17 cellular contexts compared by ENCODE assay signal in the genomic region with DNA sequence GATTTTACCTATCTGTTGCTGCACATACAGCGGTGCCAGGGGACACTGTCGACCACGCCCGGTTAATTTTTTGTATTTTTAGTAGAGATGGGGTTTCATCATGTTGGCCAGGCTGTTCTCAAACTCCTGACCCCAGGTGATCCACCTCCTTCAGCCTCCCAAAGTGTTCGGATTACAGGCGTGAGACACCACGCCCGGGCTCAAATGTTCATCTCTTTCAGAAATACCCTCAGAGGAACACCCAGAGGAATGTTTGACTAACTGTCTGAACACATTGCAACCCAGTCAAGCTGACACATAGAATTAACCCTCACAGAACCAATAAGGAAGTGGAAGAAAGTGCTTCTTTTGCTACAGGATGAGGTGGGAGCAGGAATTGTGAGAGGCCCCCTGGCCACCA. TPM values are rescaled to one million over a fixed set of nuclear protein-coding genes. Genes with fewer than 3 reads are reported as not detected.
DNase-seq lines count a peak whose midpoint lies in the region; ATAC-seq, FAIRE-seq and TF ChIP-seq lines count a peak whose summit lies in the region.
"Had no signal": no experiment of that assay in that cellular context is flagged by ENCODE, and none has a peak within 500 bp of the region (broad histone marks: within the 10 kb centered on the region; RNA-seq: fewer than 3 reads in every experiment).

No MANE protein-coding gene starts in this region.

- H3K36me3 ChIP-seq in RWPE2 (ENCODE audit: low read depth) = no peaks in the 10 kb centered on the region

- DNase-seq in A549 (ENCODE audit: low read depth in 1 of 2, low spot score in 1 of 2) (peak in 1 of 2 experiments; percentile 44), RWPE2 (ENCODE audit: low spot score) (no peak), kidney tubule cell (ENCODE audit: low spot score) (peak; percentile 20), retina (peak; percentile 39), DMS153 (lab: John Stamatoyannopoulos, UW) (no peak), hepatic stellate cell (ENCODE audit: low spot score) (no peak), GM12891 (ENCODE audit: insufficient read length, low spot score) (no peak)
- DNase-seq: GOT3, Karpas-422, NCI-H1694, NCI-H2081 treated with DMSO at 0.1 percent for 48 hours, NCI-H2171 treated with DMSO at 0.1 percent for 48 hours, NCI-H524 treated with DMSO at 0.1 percent for 48 hours, OCI-M1, Right ventricle myocardium superior had no signal

- FAIRE-seq in A549 (lab: Jason Lieb, UNC) (no peak), GM12891 (lab: Jason Lieb, UNC) (no peak)
- FAIRE-seq: A204.1, GM12878 had no signal

- H3K4me3 ChIP-seq in A549 (no peak overlapping the region), RWPE2 (ENCODE audit: severe bottlenecking) (no peak overlapping the region)
- H3K4me3 ChIP-seq: GM12878 had no signal

- H3K27me3 ChIP-seq in RWPE2 (ENCODE audit: insufficient read depth, poor library complexity, severe bottlenecking) = no peaks in the 10 kb centered on the region

- H3K4me2 ChIP-seq in A549 = peak overlapping the region; percentile 43; the same call in 2 of the 3 replicates

- H3K4me1 ChIP-seq in A549 (peaks cover 23% of the 10 kb centered on the region; the same call in 2 of the 3 replicates), RWPE2 (ENCODE audit: insufficient read depth, poor library complexity, severe bottlenecking) (no peaks in the 10 kb centered on the region)

- H3K9me3 ChIP-seq in A549 (no peaks in the 10 kb centered on the region), RWPE2 (ENCODE audit: severe bottlenecking) (no peaks in the 10 kb centered on the region)

- no peak for TF ChIP-seq EP300 in A549 (IDR thresholded peaks at IDR 0.05)

- WGBS in A549 (ENCODE audit: missing lambda C conversion rate) = 41% methylated on average over 8 of the region's 8 CpGs

- peak; percentile 45 to 71; a peak in 3 of 6 replicates for ATAC-seq in A549
- peak; percentile 78 for ATAC-seq in RWPE2 (ENCODE audit: low read depth)
- ATAC-seq: GM12878 had no signal

- POLR2A ChIA-PET in A549 (lab: Yijun Ruan, JAX) = no interaction called here

- H3K27ac ChIP-seq in A549 = peak overlapping the region; percentile 8 to 42; a peak in 4 of 6 replicates
- no peak overlapping the region for H3K27ac ChIP-seq in RWPE2 (ENCODE audit: poor library complexity, severe bottlenecking)

- CTCF ChIA-PET in A549 (lab: Yijun Ruan, JAX) = interaction anchor here (2.3 to 9.5 kb wide), 2 partner anchors 9 to 241 kb away, joined by 12 to 119 read pairs; no protein-coding TSS in a partner anchor

- no peak for TF ChIP-seq RAD21 in A549 (conservative IDR thresholded peaks at IDR 0.05 in 1 of 2, IDR thresholded peaks at IDR 0.05 in 1 of 2)

- no peak for TF ChIP-seq CTCF in A549 (IDR thresholded peaks at IDR 0.05)
- no peak for TF ChIP-seq CTCF in RWPE2 (IDR thresholded peaks at IDR 0.05; ENCODE audit: poor library complexity, severe bottlenecking)

- no peak for TF ChIP-seq POLR2A in A549 (IDR thresholded peaks at IDR 0.05; ENCODE audit: low read length)
- no peak for TF ChIP-seq POLR2A in GM12891 (IDR thresholded peaks at IDR 0.05; ENCODE audit: low read depth, low read length)

TF ChIP-seq in A549, 52 proteins besides CTCF, POLR2A, EP300 and RAD21:
- TF ChIP-seq, protein P1, sequence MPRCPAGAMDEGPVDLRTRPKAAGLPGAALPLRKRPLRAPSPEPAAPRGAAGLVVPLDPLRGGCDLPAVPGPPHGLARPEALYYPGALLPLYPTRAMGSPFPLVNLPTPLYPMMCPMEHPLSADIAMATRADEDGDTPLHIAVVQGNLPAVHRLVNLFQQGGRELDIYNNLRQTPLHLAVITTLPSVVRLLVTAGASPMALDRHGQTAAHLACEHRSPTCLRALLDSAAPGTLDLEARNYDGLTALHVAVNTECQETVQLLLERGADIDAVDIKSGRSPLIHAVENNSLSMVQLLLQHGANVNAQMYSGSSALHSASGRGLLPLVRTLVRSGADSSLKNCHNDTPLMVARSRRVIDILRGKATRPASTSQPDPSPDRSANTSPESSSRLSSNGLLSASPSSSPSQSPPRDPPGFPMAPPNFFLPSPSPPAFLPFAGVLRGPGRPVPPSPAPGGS (IDR thresholded peaks at IDR 0.05) = no peak
- no peak for TF ChIP-seq TP53 (CRISPR knock-in tag; IDR thresholded peaks at IDR 0.05)

TF ChIP-seq in GM12891, 5 proteins besides CTCF, POLR2A, EP300 and RAD21:
- TF ChIP-seq POLR2AphosphoS5 (IDR thresholded peaks at IDR 0.05; ENCODE audit: low read depth, low read length) (no peak), TAF1 (IDR thresholded peaks at IDR 0.05; ENCODE audit: low read depth, low read length) (no peak), PAX5 (IDR thresholded peaks at IDR 0.05; ENCODE audit: insufficient read depth, low read length, severe bottlenecking) (no peak), POU2F2 (IDR thresholded peaks at IDR 0.05; ENCODE audit: low read depth, low read length) (no peak), SPI1 (IDR thresholded peaks at IDR 0.05; ENCODE audit: low read depth, low read length) (no peak)

RNA-seq across cellular contexts. Expression of gene ETFBKMT, which starts 15.0 kb away (rescaled TPM):
- polyA plus RNA-seq in A549 (2011; rRNA removed) = 1.4 and 1.7 TPM in 2 replicates
- 0.43 and 0.59 TPM in 2 replicates for polyA plus RNA-seq in A549 (2012; cell fraction: cytosol; rRNA removed)
- 0.13 and 0.43 TPM in 2 replicates for polyA plus RNA-seq in A549 (2012; cell fraction: nucleus; rRNA removed)
- 0.63 to 1.1 TPM (median 0.87 TPM) in 3 replicates for polyA plus RNA-seq in A549 (2017; fragmentation: RNase III; extraction: RNeasy Plus Mini Kit Qiagen cat#74134 plus additional on column Dnase treatment)
- polyA minus RNA-seq in A549 (2011; rRNA and poly(A)+ RNA removed) = 1.5 TPM in 2 replicates
- polyA plus RNA-seq in GM12891 (2012; ENCODE audit: low read depth, missing spikeins) = 0.26 TPM

RNA-seq across cellular contexts. Expression of gene DENND5B, which starts 53.6 kb away (rescaled TPM):
- polyA plus RNA-seq in A549 (2011; rRNA removed) (55.2 and 63.2 TPM in 2 replicates), A549 (2017; fragmentation: RNase III; extraction: RNeasy Plus Mini Kit Qiagen cat#74134 plus additional on column Dnase treatment) (14.9 to 15.5 TPM (median 15.3 TPM) in 3 replicates)
- polyA plus RNA-seq in A549 (2012; cell fraction: cytosol; rRNA removed) = 13.2 and 17.1 TPM in 2 replicates
- polyA plus RNA-seq in A549 (2012; cell fraction: nucleus; rRNA removed) = 6.7 and 9.5 TPM in 2 replicates
- polyA minus RNA-seq in A549 (2011; rRNA and poly(A)+ RNA removed) = 58.4 and 60.4 TPM in 2 replicates
- 4.0 TPM for polyA plus RNA-seq in GM12891 (2012; ENCODE audit: low read depth, missing spikeins)

Comparison
In these comparisons a context has a peak if more than half of its experiments do, and no peak if none do; other contexts are left out.
1. DNase-seq: peak in kidney tubule cell (single experiment) and retina (single experiment); none in RWPE2 (single experiment), DMS153 (single experiment), hepatic stellate cell (single experiment) and GM12891 (single experiment).